19 cellular contexts compared by ENCODE assay signal in the genomic region with DNA sequence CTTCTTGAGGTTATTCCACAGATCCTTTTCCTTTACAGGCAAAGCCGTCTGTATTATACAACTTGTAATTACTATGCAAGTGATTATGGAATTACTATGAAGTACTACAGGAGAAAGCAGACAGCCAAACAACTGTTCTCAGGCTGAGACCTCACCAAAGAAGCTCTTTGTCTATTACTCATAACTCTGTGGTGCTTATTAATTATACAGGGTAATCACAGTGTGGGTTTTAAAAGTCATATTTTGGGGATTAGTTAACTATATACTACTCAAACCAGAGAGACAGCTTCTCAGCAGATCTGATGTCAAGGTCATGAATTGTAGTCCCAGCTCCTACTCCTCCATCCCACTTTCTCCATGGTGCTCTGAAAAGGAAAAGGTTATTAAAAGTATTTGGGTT. TPM values are rescaled to one million over a fixed set of nuclear protein-coding genes. Genes with fewer than 3 reads are reported as not detected.
DNase-seq lines count a peak whose midpoint lies in the region; ATAC-seq, FAIRE-seq and TF ChIP-seq lines count a peak whose summit lies in the region.
"Had no signal": no experiment of that assay in that cellular context is flagged by ENCODE, and none has a peak within 500 bp of the region (broad histone marks: within the 10 kb centered on the region; RNA-seq: fewer than 3 reads in every experiment).

No MANE protein-coding gene starts in this region.

- H3K36me3 Mint-ChIP-seq in MCF 10A (ENCODE audit: insufficient read depth, unreplicated experiment) = peaks cover 30% of the 10 kb centered on the region
- H3K36me3 Mint-ChIP-seq in immature natural killer cell = no peaks in the 10 kb centered on the region
- H3K36me3 Mint-ChIP-seq in stimulated activated naive B cell treated with anti-CD40 and anti-IgM and Interleukin-4, amounts not matched to agents 10 μg/mL and 1 μg/mL and 100 μg/mL, for 72 hours = no peaks in the 10 kb centered on the region

- no peak for TF ChIP-seq POLR2A in K562 (conservative IDR thresholded peaks at IDR 0.05)

- CTCF ChIA-PET in mammary epithelial cell (lab: Charles Lee; ENCODE audit: low non-redundant PET) (no interaction called here), MCF 10A (lab: Yijun Ruan, JAX) (interaction anchor here (0.7 to 1.0 kb wide), 2 partner anchors 22 to 41 kb away, joined by 3 to 4 read pairs; no protein-coding TSS in a partner anchor), K562 (lab: Yijun Ruan, JAX; ENCODE audit: low intra/inter-chr PET ratio) (no interaction called here)

- H3K14ac ChIP-seq in mesenchymal stem cell (ENCODE audit: low read length in 2 of 2) = no peak overlapping the region

- no peak overlapping the region for H3K4me3 ChIP-seq in mammary epithelial cell (replicated peaks in 1 of 3; ENCODE audit: insufficient read depth in 1 of 3, low read depth in 2 of 3, low read length in 3 of 3)
- no peak overlapping the region for H3K4me3 ChIP-seq in K562
- no peak overlapping the region for H3K4me3 ChIP-seq in mesenchymal stem cell (ENCODE audit: insufficient read depth in 1 of 2, low read depth in 1 of 2, low read length in 2 of 2)
- H3K4me3 ChIP-seq: BLaER1 treated with 17β-estradiol and CSF1 and Interleukin-3, amounts not matched to agents 10 nM and 100 nM; MG63; PC-9 had no signal

- no peak for TF ChIP-seq EP300 in K562 (IDR thresholded peaks at IDR 0.05; ENCODE audit: low read length)

- no peaks in the 10 kb centered on the region for H3K27me3 ChIP-seq in mammary epithelial cell (ENCODE audit: insufficient read depth, low read length)
- peaks cover 3 to 14% of the 10 kb centered on the region in 2 experiments for H3K27me3 ChIP-seq in K562 (ENCODE audit: control insufficient read depth in 2 of 2, insufficient read depth in 2 of 2, low read length in 2 of 2)
- H3K27me3 ChIP-seq in mesenchymal stem cell (ENCODE audit: control insufficient read depth in 1 of 2, insufficient read depth in 1 of 2, low read length in 2 of 2) = no peaks in the 10 kb centered on the region
- H3K27me3 ChIP-seq: BLaER1 treated with 17β-estradiol and CSF1 and Interleukin-3, amounts not matched to agents 10 nM and 100 nM; MG63 had no signal

- H3K27ac ChIP-seq in mammary epithelial cell (ENCODE audit: insufficient read depth, low read depth, low read length) (no peak overlapping the region), K562 (ENCODE audit: extremely low read depth, low read depth, low read length) (no peak overlapping the region), mesenchymal stem cell (ENCODE audit: low read length, poor library complexity, severe bottlenecking) (no peak overlapping the region)
- H3K27ac ChIP-seq: 22Rv1; BLaER1 treated with 17β-estradiol and CSF1 and Interleukin-3, amounts not matched to agents 10 nM and 100 nM; PC-9 had no signal

- H3K4me1 ChIP-seq in mammary epithelial cell (ENCODE audit: insufficient read depth, low read length) (no peaks in the 10 kb centered on the region), K562 (replicated peaks in 1 of 2; ENCODE audit: control insufficient read depth in 2 of 2, insufficient read depth in 2 of 2, low read length in 2 of 2) (no peaks in the 10 kb centered on the region), mesenchymal stem cell (ENCODE audit: control insufficient read depth, insufficient read depth, low read depth, low read length) (peaks cover 4% of the 10 kb centered on the region)
- H3K4me1 ChIP-seq: BLaER1 treated with 17β-estradiol and CSF1 and Interleukin-3, amounts not matched to agents 10 nM and 100 nM had no signal

- H3K4ac ChIP-seq in mesenchymal stem cell (ENCODE audit: low read depth in 1 of 2, low read length in 2 of 2) = no peak overlapping the region

- POLR2A ChIA-PET in MCF 10A (lab: Yijun Ruan, JAX) (interaction anchor here (0.6 to 1.3 kb wide), 5 partner anchors 15 to 173 kb away, joined by 3 to 4 read pairs (median 3); no protein-coding TSS in a partner anchor), K562 (lab: Yijun Ruan, JAX) (interaction anchor here (1.4 to 1.5 kb wide), 2 partner anchors 10 to 13 kb away, joined by 3 read pairs; no protein-coding TSS in a partner anchor)

- no peak overlapping the region for H2BK5ac ChIP-seq in mesenchymal stem cell (ENCODE audit: low read depth, low read length, poor library complexity, severe bottlenecking)

- no peaks in the 10 kb centered on the region for H3K9me3 ChIP-seq in mammary epithelial cell (replicated peaks; ENCODE audit: insufficient read depth, low read length)
- H3K9me3 ChIP-seq in K562 (replicated peaks; ENCODE audit: control insufficient read depth, insufficient read depth, low read depth, low read length) = no peaks in the 10 kb centered on the region
- no peaks in the 10 kb centered on the region for H3K9me3 ChIP-seq in mesenchymal stem cell (ENCODE audit: control insufficient read depth, low read length)
- H3K9me3 ChIP-seq: BLaER1 treated with 17β-estradiol and CSF1 and Interleukin-3, amounts not matched to agents 10 nM and 100 nM; MG63 had no signal

- H3K79me2 ChIP-seq in mammary epithelial cell (ENCODE audit: insufficient read depth, low read length) (peaks cover 13% of the 10 kb centered on the region), K562 (ENCODE audit: control insufficient read depth, insufficient read depth, low read length) (no peaks in the 10 kb centered on the region)

- H2BK12ac ChIP-seq in mesenchymal stem cell (ENCODE audit: low read length in 2 of 2) = no peak overlapping the region

- no peak overlapping the region for H3K9ac ChIP-seq in mammary epithelial cell (ENCODE audit: insufficient read depth, low read length)
- no peak overlapping the region for H3K9ac ChIP-seq in K562 (ENCODE audit: insufficient read depth in 1 of 2, low read depth in 2 of 2, low read length in 2 of 2)
- peak overlapping the region; percentile 10 for H3K9ac ChIP-seq in mesenchymal stem cell (ENCODE audit: low read length)
- H3K9ac ChIP-seq: BLaER1 treated with 17β-estradiol and CSF1 and Interleukin-3, amounts not matched to agents 10 nM and 100 nM had no signal

- H2BK120ac ChIP-seq in mesenchymal stem cell (ENCODE audit: low read depth, low read length) = no peak overlapping the region

- in situ Hi-C loops in mammary epithelial cell (cut with MboI; ENCODE audit: low sequenced_read_pairs in 2 of 2) = no loop called here
- in situ Hi-C loops in K562 (cut with MboI) = no loop called here

- no peak for TF ChIP-seq CTCF in mammary epithelial cell (conservative IDR thresholded peaks at IDR 0.05 in 1 of 2, IDR thresholded peaks at IDR 0.05 in 1 of 2; ENCODE audit: extremely low read depth in 1 of 2, insufficient read depth in 1 of 2, low read depth in 1 of 2, low read length in 2 of 2)
- TF ChIP-seq CTCF in MCF 10A (IDR thresholded peaks at IDR 0.05; ENCODE audit: unreplicated experiment) = no peak
- no peak for TF ChIP-seq CTCF in K562 (IDR thresholded peaks at IDR 0.05 in 2 of 3, conservative IDR thresholded peaks at IDR 0.05 in 1 of 3; ENCODE audit: insufficient read depth in 2 of 3, low read depth in 1 of 3, low read length in 3 of 3)

- H3K36me3 ChIP-seq in mammary epithelial cell (ENCODE audit: insufficient read depth, low read length) = peaks cover 3% of the 10 kb centered on the region
- no peaks in the 10 kb centered on the region for H3K36me3 ChIP-seq in K562 (ENCODE audit: control insufficient read depth, insufficient read depth, low read length)
- peaks cover 8 to 38% of the 10 kb centered on the region in 2 experiments for H3K36me3 ChIP-seq in mesenchymal stem cell (ENCODE audit: control insufficient read depth in 1 of 2, insufficient read depth in 2 of 2, low read depth in 1 of 2, low read length in 2 of 2)

- no peak overlapping the region for H3K27ac Mint-ChIP-seq in MCF 10A (ENCODE audit: low read depth, unreplicated experiment)
- H3K27ac Mint-ChIP-seq in immature natural killer cell = no peak overlapping the region
- H3K27ac Mint-ChIP-seq in stimulated activated naive B cell treated with anti-CD40 and anti-IgM and Interleukin-4, amounts not matched to agents 10 μg/mL and 1 μg/mL and 100 μg/mL, for 72 hours = no peak overlapping the region

- no peak overlapping the region for H2AK5ac ChIP-seq in mesenchymal stem cell (ENCODE audit: low read length, severe bottlenecking)

- H3K4me1 Mint-ChIP-seq in MCF 10A (ENCODE audit: insufficient read depth, unreplicated experiment) (no peaks in the 10 kb centered on the region), immature natural killer cell (no peaks in the 10 kb centered on the region)
- H3K4me1 Mint-ChIP-seq in stimulated activated naive B cell treated with anti-CD40 and anti-IgM and Interleukin-4, amounts not matched to agents 10 μg/mL and 1 μg/mL and 100 μg/mL, for 72 hours = no peaks in the 10 kb centered on the region

- no peak overlapping the region for H2BK15ac ChIP-seq in mesenchymal stem cell (ENCODE audit: low read depth, poor library complexity, severe bottlenecking)

- peak; percentile 26 for FAIRE-seq in K562 (lab: Jason Lieb, UNC)
- FAIRE-seq: GM18507, HTR-8/SVneo had no signal

- H3K79me1 ChIP-seq in mesenchymal stem cell (replicated peaks; ENCODE audit: low read length, poor library complexity, severe bottlenecking) = peaks cover 6% of the 10 kb centered on the region

- H3K4me3 Mint-ChIP-seq in MCF 10A (ENCODE audit: unreplicated experiment) = no peak overlapping the region
- no peak overlapping the region for H3K4me3 Mint-ChIP-seq in immature natural killer cell
- no peak overlapping the region for H3K4me3 Mint-ChIP-seq in stimulated activated naive B cell treated with anti-CD40 and anti-IgM and Interleukin-4, amounts not matched to agents 10 μg/mL and 1 μg/mL and 100 μg/mL, for 72 hours

- WGBS in mammary epithelial cell (ENCODE audit: low coverage, missing lambda C conversion rate) = 94% methylated on average over 1 of the region's 1 CpG
- 7% methylated on average over 1 of the region's 1 CpG for WGBS in K562 (ENCODE audit: insufficient coverage, low coverage, missing lambda C conversion rate)
- no CpG with 5 or more reads among the region's 1 CpG for WGBS in mesenchymal stem cell

- peak; percentile 31 for DNase-seq in mammary epithelial cell
- no peak for DNase-seq in MCF 10A (ENCODE audit: unreplicated experiment)
- DNase-seq in K562 (ENCODE audit: extremely low read depth in 1 of 4, low spot score in 3 of 4) = no peak
- DNase-seq in mesenchymal stem cell = peak; percentile 6
- no peak for DNase-seq in activated CD4-positive, alpha-beta T cell treated with anti-CD3 and anti-CD28 coated beads, Interleukin-2, amount 50 U/mL, for 48 hours
- no peak for DNase-seq in immature natural killer cell
- DNase-seq in stimulated activated naive B cell treated with anti-CD40 and anti-IgM and Interleukin-4, amounts not matched to agents 10 μg/mL and 1 μg/mL and 100 μg/mL, for 72 hours = no peak
- DNase-seq: EL, MG63, NCI-H1092 treated with DMSO at 0.1 percent for 48 hours, NCI-H1694, NCI-H446, PC-9 had no signal

- H3K9me3 Mint-ChIP-seq in MCF 10A (ENCODE audit: unreplicated experiment) (no peaks in the 10 kb centered on the region), immature natural killer cell (no peaks in the 10 kb centered on the region)
- H3K9me3 Mint-ChIP-seq in stimulated activated naive B cell treated with anti-CD40 and anti-IgM and Interleukin-4, amounts not matched to agents 10 μg/mL and 1 μg/mL and 100 μg/mL, for 72 hours = no peaks in the 10 kb centered on the region

- H4K91ac ChIP-seq in mesenchymal stem cell (ENCODE audit: low read length) = no peak overlapping the region

- H3K4me2 ChIP-seq in mammary epithelial cell (ENCODE audit: insufficient read depth, low read depth, low read length) = no peak overlapping the region
- H3K4me2 ChIP-seq in K562 (ENCODE audit: insufficient read depth, low read length) = no peak overlapping the region
- H3K4me2 ChIP-seq in mesenchymal stem cell (ENCODE audit: low read length, poor library complexity, severe bottlenecking) = no peak overlapping the region
- H3K4me2 ChIP-seq: BLaER1 treated with 17β-estradiol and CSF1 and Interleukin-3, amounts not matched to agents 10 nM and 100 nM; PC-9 had no signal

- H3K23ac ChIP-seq in mesenchymal stem cell (ENCODE audit: low read length in 2 of 2) = no peak overlapping the region

- intact Hi-C loops in mammary epithelial cell (cut with micrococcal nuclease) = no loop called here
- intact Hi-C loops in MCF 10A (cut with micrococcal nuclease) = no loop called here
- intact Hi-C loops in K562 (cut with micrococcal nuclease) = no loop called here

- ATAC-seq in K562 (no peak), GM18520 (IDR thresholded peaks at IDR 0.05; ENCODE audit: unreplicated experiment) (no peak)
- ATAC-seq in stimulated activated naive B cell treated with anti-CD40 and anti-IgM and Interleukin-4, amounts not matched to agents 10 μg/mL and 1 μg/mL and 100 μg/mL, for 72 hours (replicated peaks) = no peak
- ATAC-seq: HCT116 had no signal

- H4K20me1 ChIP-seq in mammary epithelial cell (ENCODE audit: insufficient read depth, low read length) = no peaks in the 10 kb centered on the region
- no peaks in the 10 kb centered on the region for H4K20me1 ChIP-seq in K562 (replicated peaks; ENCODE audit: control insufficient read depth, insufficient read depth, low read length)
- H4K20me1 ChIP-seq: BLaER1 treated with 17β-estradiol and CSF1 and Interleukin-3, amounts not matched to agents 10 nM and 100 nM had no signal

- H2AFZ ChIP-seq in mammary epithelial cell (ENCODE audit: low read depth, low read length) = no peak overlapping the region
- no peak overlapping the region for H2AFZ ChIP-seq in K562 (ENCODE audit: low read depth, low read length)
- H2AFZ ChIP-seq in mesenchymal stem cell (ENCODE audit: low read depth, low read length) = no peak overlapping the region
- H2AFZ ChIP-seq: PC-9 had no signal

- no peaks in the 10 kb centered on the region for H3K9me1 ChIP-seq in K562 (ENCODE audit: control insufficient read depth, insufficient read depth, low read length)

- H3K27me3 Mint-ChIP-seq in MCF 10A (ENCODE audit: insufficient read depth, unreplicated experiment) (no peaks in the 10 kb centered on the region), immature natural killer cell (ENCODE audit: low read depth in 3 of 3) (peaks cover 0 to 3% (median 2%) of the 10 kb centered on the region in 3 donors)
- H3K27me3 Mint-ChIP-seq in stimulated activated naive B cell treated with anti-CD40 and anti-IgM and Interleukin-4, amounts not matched to agents 10 μg/mL and 1 μg/mL and 100 μg/mL, for 72 hours = no peaks in the 10 kb centered on the region

- H3K18ac ChIP-seq in mesenchymal stem cell (ENCODE audit: low read depth in 1 of 2, low read length in 2 of 2) = no peak overlapping the region

- no TSS peak for BruUV-seq in mammary epithelial cell (replicated peaks; lab: Mats Ljungman, UMichigan)
- BruUV-seq in MCF 10A (replicated peaks; lab: Mats Ljungman, UMichigan) = no TSS peak
- no TSS peak for BruUV-seq in K562 (replicated peaks; lab: Mats Ljungman, UMichigan)

- no peak for TF ChIP-seq RAD21 in K562 (CRISPR knock-in tag; conservative IDR thresholded peaks at IDR 0.05 in 1 of 2, IDR thresholded peaks at IDR 0.05 in 1 of 2)

- no peak overlapping the region for H4K8ac ChIP-seq in mesenchymal stem cell (ENCODE audit: low read length)

- dilution Hi-C loops in mammary epithelial cell (cut with HindIII; ENCODE audit: low sequenced_read_pairs) = no loop called here

RNA-seq across cellular contexts. Expression of a gene that starts 49.6 kb away (rescaled TPM):
- total RNA-seq in mammary epithelial cell (10 to 100 TPM; 19.3 to 45.5 TPM), MCF 10A (2022) (41.3 and 48.8 TPM in 2 replicates), K562 (2014; rRNA removed) (0.27 and 0.65 TPM in 2 replicates), K562 (2014; rRNA removed; fragmentation: Illumina TruSeq; extraction: Trizol) (0.62 and 0.67 TPM in 2 replicates), K562 (2015; rRNA removed; fragmentation: Illumina TruSeq; extraction: Trizol) (0.68 and 0.91 TPM in 2 replicates), K562 (2021) (1.4 and 1.6 TPM in 2 replicates)
- polyA plus RNA-seq in mammary epithelial cell (9.0 TPM), K562 (2011; rRNA removed) (0.60 and 1.6 TPM in 2 replicates), K562 (2014; fragmentation: Illumina TruSeq; extraction: Trizol) (0.64 and 0.76 TPM in 2 replicates), K562 (2014; fragmentation: Nextera tagmentation; extraction: Ambion mirVana) (under 1 TPM; 0.28 to 0.89 TPM), K562 (2014; rRNA removed) (0.39 and 0.57 TPM in 2 replicates), immature natural killer cell (under 1 TPM in 1 of 3 donors, not detected in 2; 0.03 TPM)
- 10.5 TPM for polyA minus RNA-seq in mammary epithelial cell
- 0.35 and 1.9 TPM in 2 replicates for total RNA-seq in K562 (2011; cell fraction: chromatin; rRNA removed; ENCODE audit: low replicate concordance)
- total RNA-seq in K562 (2011; cell fraction: nucleolus; rRNA removed) = 0.26 and 0.50 TPM in 2 replicates
- 0.59 and 2.0 TPM in 2 replicates for total RNA-seq in K562 (2011; cell fraction: nucleoplasm; rRNA removed)
- 0.33 and 1.4 TPM in 2 replicates for polyA plus RNA-seq in K562 (2011; cell fraction: cytosol; rRNA removed)
- polyA plus RNA-seq in K562 (2011; cell fraction: nucleus; rRNA removed) = 0.30 and 1.1 TPM in 2 replicates
- polyA plus RNA-seq in K562 (2012) = 0.68 and 1.1 TPM in 2 replicates
- 1.1 and 5.9 TPM in 2 replicates for polyA minus RNA-seq in K562 (2011; rRNA and poly(A)+ RNA removed)
- 0.38 and 1.5 TPM in 2 replicates for polyA minus RNA-seq in K562 (2011; cell fraction: cytosol; rRNA and poly(A)+ RNA removed)
- 0.67 and 2.6 TPM in 2 replicates for polyA minus RNA-seq in K562 (2011; cell fraction: nucleus; rRNA and poly(A)+ RNA removed)
- polyA plus RNA-seq in mesenchymal stem cell (2013, experiment 1 of 2) = 16.2 TPM
- 17.4 TPM for polyA plus RNA-seq in mesenchymal stem cell (2013, experiment 2 of 2)

Comparison
In these comparisons a context has a peak if more than half of its experiments do, and no peak if none do; other contexts are left out.
1. DNase-seq: peak in mammary epithelial cell (single experiment) and mesenchymal stem cell (single experiment); none in MCF 10A (single experiment), K562 (0 of 4), activated CD4-positive, alpha-beta T cell treated with anti-CD3 and anti-CD28 coated beads, Interleukin-2, amount 50 U/mL, for 48 hours (0 of 2), immature natural killer cell (0 of 3) and stimulated activated naive B cell treated with anti-CD40 and anti-IgM and Interleukin-4, amounts not matched to agents 10 μg/mL and 1 μg/mL and 100 μg/mL, for 72 hours (single experiment).
2. RNA of a gene that starts 49.6 kb away (total RNA-seq): 41.3 to 48.8 TPM in MCF 10A and 19.3 to 45.5 TPM in mammary epithelial cell; 0.26 to 2.0 TPM in K562; every median in the first group is over 4 times any median in the second.